Comparison of ENCODE assay signal across 8 cellular contexts in genomic region chr13:28423010-28423409, GRCh38.
DNase-seq lines count a peak whose midpoint lies in the region; ATAC-seq and TF ChIP-seq lines count a peak whose summit lies in the region.

No MANE protein-coding gene starts in this region.

- H3K36me3 Mint-ChIP-seq in activated CD4-positive, alpha-beta T cell treated with anti-CD3 and anti-CD28 coated beads for 36 hours (ENCODE audit: low read depth), result peaks cover 25% of the 10 kb centered on the region
- H3K36me3 Mint-ChIP-seq in activated CD4-positive, alpha-beta memory T cell treated with anti-CD3 and anti-CD28 coated beads, Interleukin-2, amount 10 ng/mL, durations not matched to agents 7 days and 5 days (ENCODE audit: low read depth), result no peaks in the 10 kb centered on the region

- H3K27me3 ChIP-seq in sigmoid colon, result no peaks in the 10 kb centered on the region

- TF ChIP-seq EP300 in sigmoid colon (IDR thresholded peaks at IDR 0.05), result no peak

- peak; percentile 33 for ATAC-seq in activated CD4-positive, alpha-beta T cell treated with anti-CD3 and anti-CD28 coated beads for 36 hours
- ATAC-seq in HG03039 (IDR thresholded peaks at IDR 0.05; ENCODE audit: unreplicated experiment) (peak; percentile 78), GM18520 (IDR thresholded peaks at IDR 0.05; ENCODE audit: unreplicated experiment) (no peak)

- TF ChIP-seq CTCF in sigmoid colon (IDR thresholded peaks at IDR 0.05), result no peak

- no peaks in the 10 kb centered on the region for H3K9me3 ChIP-seq in sigmoid colon

- DNase-seq in activated CD4-positive, alpha-beta T cell treated with anti-CD3 and anti-CD28 coated beads for 36 hours, result peak; percentile 21
- DNase-seq in activated CD4-positive, alpha-beta T cell treated with anti-CD3 and anti-CD28 coated beads, Interleukin-2, amount 50 U/mL, for 4 hours, result no peak
- peak; percentile 20 for DNase-seq in activated CD4-positive, alpha-beta memory T cell treated with anti-CD3 and anti-CD28 coated beads, Interleukin-2, amount 10 ng/mL, durations not matched to agents 7 days and 5 days
- DNase-seq in sigmoid colon, result peak; percentile 64
- no peak for DNase-seq in OCI-M2 (lab: John Stamatoyannopoulos, UW; ENCODE audit: unreplicated experiment)
- DNase-seq in stimulated activated CD4-positive, alpha-beta T cell treated with anti-CD3 and anti-CD28 coated beads, Interleukin-1b, Interleukin-23, amount 100 ng/mL, for 48 hours, result no peak

- POLR2A ChIA-PET in activated CD4-positive, alpha-beta T cell treated with anti-CD3 and anti-CD28 coated beads for 36 hours (lab: Charles Lee), result no interaction called here
- POLR2A ChIA-PET in activated CD4-positive, alpha-beta memory T cell treated with anti-CD3 and anti-CD28 coated beads, Interleukin-2, amount 10 ng/mL, durations not matched to agents 7 days and 5 days (lab: Charles Lee), result no interaction called here

- intact Hi-C loops in activated CD4-positive, alpha-beta T cell treated with anti-CD3 and anti-CD28 coated beads for 36 hours (cut with DNase I, micrococcal nuclease), result no loop called here
- intact Hi-C loops in sigmoid colon (cut with DNase I), result no loop called here

- peaks cover 9% of the 10 kb centered on the region for H3K4me1 Mint-ChIP-seq in activated CD4-positive, alpha-beta T cell treated with anti-CD3 and anti-CD28 coated beads for 36 hours
- peaks cover 12% of the 10 kb centered on the region for H3K4me1 Mint-ChIP-seq in activated CD4-positive, alpha-beta memory T cell treated with anti-CD3 and anti-CD28 coated beads, Interleukin-2, amount 10 ng/mL, durations not matched to agents 7 days and 5 days

- peak overlapping the region; percentile 47 for H3K27ac Mint-ChIP-seq in activated CD4-positive, alpha-beta T cell treated with anti-CD3 and anti-CD28 coated beads for 36 hours
- no peak overlapping the region for H3K27ac Mint-ChIP-seq in activated CD4-positive, alpha-beta memory T cell treated with anti-CD3 and anti-CD28 coated beads, Interleukin-2, amount 10 ng/mL, durations not matched to agents 7 days and 5 days

- H3K4me3 ChIP-seq in sigmoid colon, result no peak overlapping the region

- no peaks in the 10 kb centered on the region for H3K9me3 Mint-ChIP-seq in activated CD4-positive, alpha-beta T cell treated with anti-CD3 and anti-CD28 coated beads for 36 hours (ENCODE audit: low read depth)
- no peaks in the 10 kb centered on the region for H3K9me3 Mint-ChIP-seq in activated CD4-positive, alpha-beta memory T cell treated with anti-CD3 and anti-CD28 coated beads, Interleukin-2, amount 10 ng/mL, durations not matched to agents 7 days and 5 days

- no peak overlapping the region for H3K4me3 Mint-ChIP-seq in activated CD4-positive, alpha-beta T cell treated with anti-CD3 and anti-CD28 coated beads for 36 hours
- no peak overlapping the region for H3K4me3 Mint-ChIP-seq in activated CD4-positive, alpha-beta memory T cell treated with anti-CD3 and anti-CD28 coated beads, Interleukin-2, amount 10 ng/mL, durations not matched to agents 7 days and 5 days

- TF ChIP-seq POLR2A in sigmoid colon (IDR thresholded peaks at IDR 0.05), result no peak

- H3K4me1 ChIP-seq in sigmoid colon, result no peaks in the 10 kb centered on the region

- CTCF ChIA-PET in activated CD4-positive, alpha-beta T cell treated with anti-CD3 and anti-CD28 coated beads for 36 hours (lab: Charles Lee), result no interaction called here
- CTCF ChIA-PET in activated CD4-positive, alpha-beta memory T cell treated with anti-CD3 and anti-CD28 coated beads, Interleukin-2, amount 10 ng/mL, durations not matched to agents 7 days and 5 days (lab: Charles Lee), result no interaction called here

- 46 to 72% methylated on average over 5 of the region's 5 CpGs for WGBS in sigmoid colon, 2 donors

- H3K27ac ChIP-seq in sigmoid colon, result no peak overlapping the region

- no peaks in the 10 kb centered on the region for H3K36me3 ChIP-seq in sigmoid colon

- peaks cover 2% of the 10 kb centered on the region for H3K27me3 Mint-ChIP-seq in activated CD4-positive, alpha-beta T cell treated with anti-CD3 and anti-CD28 coated beads for 36 hours
- peaks cover 13% of the 10 kb centered on the region for H3K27me3 Mint-ChIP-seq in activated CD4-positive, alpha-beta memory T cell treated with anti-CD3 and anti-CD28 coated beads, Interleukin-2, amount 10 ng/mL, durations not matched to agents 7 days and 5 days

Comparison
In these comparisons a context has a peak if more than half of its experiments do, and no peak if none do; other contexts are left out.
1. DNase-seq: peak in activated CD4-positive, alpha-beta T cell treated with anti-CD3 and anti-CD28 coated beads for 36 hours (single experiment), activated CD4-positive, alpha-beta memory T cell treated with anti-CD3 and anti-CD28 coated beads, Interleukin-2, amount 10 ng/mL, durations not matched to agents 7 days and 5 days (single experiment) and sigmoid colon (single experiment); none in activated CD4-positive, alpha-beta T cell treated with anti-CD3 and anti-CD28 coated beads, Interleukin-2, amount 50 U/mL, for 4 hours (0 of 2), OCI-M2 (single experiment) and stimulated activated CD4-positive, alpha-beta T cell treated with anti-CD3 and anti-CD28 coated beads, Interleukin-1b, Interleukin-23, amount 100 ng/mL, for 48 hours (single experiment).